ENCODE assay signal across 12 cellular contexts in the genomic region with DNA sequence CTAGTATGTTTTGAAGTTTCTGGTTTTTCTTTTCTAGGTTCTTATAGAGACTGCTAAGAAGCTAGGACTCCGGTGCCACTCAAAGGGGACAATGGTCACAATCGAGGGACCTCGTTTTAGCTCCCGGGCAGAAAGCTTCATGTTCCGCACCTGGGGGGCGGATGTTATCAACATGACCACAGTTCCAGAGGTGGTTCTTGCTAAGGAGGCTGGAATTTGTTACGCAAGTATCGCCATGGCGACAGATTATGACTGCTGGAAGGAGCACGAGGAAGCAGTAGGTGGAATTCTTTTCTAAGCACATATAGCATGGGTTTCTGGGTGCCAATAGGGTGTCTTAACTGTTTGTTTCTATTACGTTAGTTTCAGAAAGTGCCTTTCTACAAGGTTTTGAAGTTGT. TPM values are rescaled to one million over a fixed set of nuclear protein-coding genes. Genes with fewer than 3 reads are reported as not detected.
A peak's percentile ranks its signal among the peaks of the same experiment; 100 is the strongest.
DNase-seq lines count a peak whose midpoint lies in the region; ATAC-seq and TF ChIP-seq lines count a peak whose summit lies in the region.
"Had no signal": no experiment of that assay in that cellular context is flagged by ENCODE, and none has a peak within 500 bp of the region (broad histone marks: within the 10 kb centered on the region; RNA-seq: fewer than 3 reads in every experiment).

No MANE protein-coding gene starts in this region.

- in situ Hi-C loops in GM13977 (cut with MboI; ENCODE audit: low pct_unique_long_range_greater_than_20kb, low sequenced_read_pairs, unreplicated experiment), result no loop called here

- no peaks in the 10 kb centered on the region for H3K9me3 ChIP-seq in T-helper 17 cell (ENCODE audit: control insufficient read depth, low read length, poor library complexity, severe bottlenecking)

- peak; percentile 56 for DNase-seq in HCEC 1CT
- no peak for DNase-seq in T-helper 17 cell
- DNase-seq in glomerular visceral epithelial cell (ENCODE audit: extremely low spot score), result peak; percentile 63
- DNase-seq in occipital lobe (lab: John Stamatoyannopoulos, UW), result peak; percentile 1
- no peak for DNase-seq in GM13977 (ENCODE audit: low spot score)
- DNase-seq in activated naive CD4-positive, alpha-beta T cell treated with Interleukin-2 at 50 U/mL for 16 hours, result no peak
- DNase-seq: amniotic stem cell, SIG-M5 had no signal

- H3K36me3 Mint-ChIP-seq in T-helper 17 cell (ENCODE audit: low read depth), result peaks cover 18% of the 10 kb centered on the region

- H3K4me1 Mint-ChIP-seq in T-helper 17 cell, result peaks cover 37% of the 10 kb centered on the region
- H3K4me1 Mint-ChIP-seq: neural crest cell had no signal

- no peak for TF ChIP-seq CTCF in GM13977 (IDR thresholded peaks at IDR 0.05; ENCODE audit: extremely low read depth, insufficient read depth, missing control alignments)

- no peak overlapping the region for H3K4me3 Mint-ChIP-seq in T-helper 17 cell
- H3K4me3 Mint-ChIP-seq: neural crest cell; stimulated activated memory B cell treated with anti-CD40 and anti-IgM and Interleukin-4, amounts not matched to agents 10 μg/mL and 1 μg/mL and 100 μg/mL, for 72 hours had no signal

- H3K27ac Mint-ChIP-seq in T-helper 17 cell, result peak overlapping the region; percentile 16

- ATAC-seq in T-helper 17 cell (no peak), GM21723 (IDR thresholded peaks at IDR 0.05; ENCODE audit: unreplicated experiment) (no peak), GM21381 (IDR thresholded peaks at IDR 0.05; ENCODE audit: unreplicated experiment) (no peak)
- ATAC-seq: stimulated activated memory B cell treated with anti-CD40 and anti-IgM and Interleukin-4, amounts not matched to agents 10 μg/mL and 1 μg/mL and 100 μg/mL, for 72 hours had no signal

- H3K27me3 Mint-ChIP-seq in T-helper 17 cell, result no peaks in the 10 kb centered on the region
- H3K27me3 Mint-ChIP-seq: stimulated activated memory B cell treated with anti-CD40 and anti-IgM and Interleukin-4, amounts not matched to agents 10 μg/mL and 1 μg/mL and 100 μg/mL, for 72 hours had no signal

RNA-seq across cellular contexts. Expression of a gene that starts 52.2 kb away (rescaled TPM):
- total RNA-seq in T-helper 17 cell, result 10 to 100 TPM; 26.2 to 28.8 TPM
- total RNA-seq in occipital lobe, result 20.3 TPM

Comparison
In these comparisons a context has a peak if more than half of its experiments do, and no peak if none do; other contexts are left out.
1. DNase-seq: peak in HCEC 1CT (single experiment), glomerular visceral epithelial cell (single experiment) and occipital lobe (single experiment); none in T-helper 17 cell (0 of 3), GM13977 (single experiment) and activated naive CD4-positive, alpha-beta T cell treated with Interleukin-2 at 50 U/mL for 16 hours (single experiment).